1 cellular context compared by ENCODE assay signal in genomic region chr17:17591408-17592265, GRCh38.
TF ChIP-seq lines count a peak whose summit lies in the region.

PEMT (minus strand) TSS chr17:17591708; CDS start chr17:17591626, 82 bp downstream.

TF ChIP-seq in A549, 52 proteins besides CTCF, POLR2A, EP300 and RAD21 (continued from another document):
- TF ChIP-seq BCL3 (IDR thresholded peaks at IDR 0.05) (peak; percentile 58; the same call in 2 of the 3 replicates), POLR2AphosphoS2 (conservative IDR thresholded peaks at IDR 0.05; ENCODE audit: low read length) (no peak), ELK1 (IDR thresholded peaks at IDR 0.05; ENCODE audit: low read depth, low read length) (no peak), TFCP2L1 (CRISPR knock-in tag; IDR thresholded peaks at IDR 0.05) (peak; percentile 90), KDM5A (IDR thresholded peaks at IDR 0.05) (0 out of 2 replicates have a peak, but pooled peaks have one; percentile 51), GATA3 (IDR thresholded peaks at IDR 0.05; ENCODE audit: borderline replicate concordance) (peak; percentile 50), CBX2 (IDR thresholded peaks at IDR 0.05; ENCODE audit: borderline replicate concordance, low read depth) (no peak), CBX8 (IDR thresholded peaks at IDR 0.05) (no peak), MAFK (IDR thresholded peaks at IDR 0.05; ENCODE audit: partially characterized antibody) (no peak), RARB (CRISPR knock-in tag; IDR thresholded peaks at IDR 0.05) (0 out of 2 replicates have a peak, but pooled peaks have one; percentile 58), ATOH8 (CRISPR knock-in tag; IDR thresholded peaks at IDR 0.05; ENCODE audit: low read depth) (peak; percentile 74; the same call in 1 of the 2 replicates), ZNF302 (CRISPR knock-in tag; IDR thresholded peaks at IDR 0.05) (no peak), JUNB (IDR thresholded peaks at IDR 0.05) (no peak), MAX (IDR thresholded peaks at IDR 0.05) (peak; percentile 100), FOSB (CRISPR knock-in tag; IDR thresholded peaks at IDR 0.05) (no peak), HOXA7 (CRISPR knock-in tag; IDR thresholded peaks at IDR 0.05) (no peak), ESRRA (IDR thresholded peaks at IDR 0.05; ENCODE audit: borderline replicate concordance, low read length) (no peak), MAZ (IDR thresholded peaks at IDR 0.05; ENCODE audit: borderline replicate concordance, low read depth, low read length) (peak; percentile 94; the same call in 1 of the 2 replicates), NPAS2 (CRISPR knock-in tag; IDR thresholded peaks at IDR 0.05; ENCODE audit: borderline replicate concordance) (0 out of 2 replicates have a peak, but pooled peaks have one; percentile 25), CHD2 (IDR thresholded peaks at IDR 0.05; ENCODE audit: low read length, partially characterized antibody) (peak; percentile 61), REST (IDR thresholded peaks at IDR 0.05) (peak; percentile 48; the same call in 1 of the 2 replicates), TP53 (CRISPR knock-in tag; IDR thresholded peaks at IDR 0.05) (peak; percentile 75; the same call in 1 of the 2 replicates), SMC3 (IDR thresholded peaks at IDR 0.05) (no peak), ZSCAN20 (CRISPR knock-in tag; IDR thresholded peaks at IDR 0.05) (no peak), PBX3 (IDR thresholded peaks at IDR 0.05) (peak; percentile 70; the same call in 1 of the 2 replicates), JUN (IDR thresholded peaks at IDR 0.05) (peak; percentile 81 to 99), NR3C1 (IDR thresholded peaks at IDR 0.05) (no peak)
